In genomic region chr3:65356331-65357286, GRCh38 we compare ENCODE assay signal across 14 cellular contexts.
DNase-seq lines count a peak whose midpoint lies in the region; ATAC-seq and TF ChIP-seq lines count a peak whose summit lies in the region.
"Had no signal": no experiment of that assay in that cellular context is flagged by ENCODE, and none has a peak within 500 bp of the region (broad histone marks: within the 10 kb centered on the region; RNA-seq: fewer than 3 reads in every experiment).

No MANE protein-coding gene starts in this region.

- WGBS in urinary bladder = 45% methylated on average over 74 of the region's 74 CpGs

- TF ChIP-seq CTCF in breast epithelium (IDR thresholded peaks at IDR 0.05) = no peak
- no peak for TF ChIP-seq CTCF in MCF 10A (IDR thresholded peaks at IDR 0.05; ENCODE audit: unreplicated experiment)
- TF ChIP-seq CTCF in fibroblast of pulmonary artery (IDR thresholded peaks at IDR 0.05; ENCODE audit: low read length, missing control alignments) = no peak
- TF ChIP-seq CTCF in mesothelial cell of epicardium (IDR thresholded peaks at IDR 0.05; ENCODE audit: unreplicated experiment) = no peak
- TF ChIP-seq CTCF in GM10248 (IDR thresholded peaks at IDR 0.05; ENCODE audit: control extremely low read depth, extremely low read depth, low read depth, missing control alignments) = no peak

- H3K4me1 Mint-ChIP-seq in MCF 10A (ENCODE audit: insufficient read depth, unreplicated experiment) (no peaks in the 10 kb centered on the region), mesothelial cell of epicardium (no peaks in the 10 kb centered on the region)

- POLR2A ChIA-PET in MCF 10A (lab: Yijun Ruan, JAX) = no interaction called here
- POLR2A ChIA-PET in GM10248 (lab: Yijun Ruan, JAX) = no interaction called here

- DNase-seq in breast epithelium (ENCODE audit: low spot score in 2 of 2) = no peak
- no peak for DNase-seq in MCF 10A (ENCODE audit: unreplicated experiment)
- DNase-seq in fibroblast of pulmonary artery (ENCODE audit: low read depth) = no peak
- DNase-seq in mesothelial cell of epicardium (ENCODE audit: low spot score in 2 of 2, unreplicated experiment in 2 of 2) = no peak
- no peak for DNase-seq in NCI-H1092 (lab: John Stamatoyannopoulos, UW)
- DNase-seq in GM10248 (ENCODE audit: extremely low spot score) = no peak
- DNase-seq: DMS153; NCI-H446 treated with DMSO at 0.1 percent for 48 hours; nucleus accumbens; stimulated activated CD4-positive, alpha-beta T cell treated with anti-CD3 and anti-CD28 coated beads, Interleukin-4, amount 100 ng/mL, for 24 hours had no signal

- no peaks in the 10 kb centered on the region for H3K36me3 ChIP-seq in breast epithelium
- no peaks in the 10 kb centered on the region for H3K36me3 ChIP-seq in urinary bladder (ENCODE audit: insufficient read depth)

- peak overlapping the region in 2 of 3 donors; percentile 41 to 52 for H3K4me3 ChIP-seq in breast epithelium
- H3K4me3 ChIP-seq in fibroblast of pulmonary artery (replicated peaks; ENCODE audit: low read depth, low read length) = peak overlapping the region; percentile 36
- peak overlapping the region; percentile 4 for H3K4me3 ChIP-seq in urinary bladder (ENCODE audit: low read depth, low read length)
- H3K4me3 ChIP-seq: ascending aorta had no signal

- H3K36me3 Mint-ChIP-seq in MCF 10A (ENCODE audit: insufficient read depth, unreplicated experiment) (peaks cover 10% of the 10 kb centered on the region), mesothelial cell of epicardium (peaks cover 47% of the 10 kb centered on the region)

- H3K9me3 Mint-ChIP-seq in MCF 10A (ENCODE audit: unreplicated experiment) = no peaks in the 10 kb centered on the region
- peaks cover 2% of the 10 kb centered on the region for H3K9me3 Mint-ChIP-seq in mesothelial cell of epicardium

- CTCF ChIA-PET in MCF 10A (lab: Yijun Ruan, JAX) (no interaction called here), GM10248 (lab: Yijun Ruan, JAX) (no interaction called here)

- H3K4me3 Mint-ChIP-seq in MCF 10A (ENCODE audit: unreplicated experiment) (no peak overlapping the region), mesothelial cell of epicardium (peak overlapping the region; percentile 50)

- H3K27me3 ChIP-seq in breast epithelium = no peaks in the 10 kb centered on the region
- H3K27me3 ChIP-seq: ascending aorta had no signal

- intact Hi-C loops in breast epithelium (cut with DNase I; ENCODE audit: low total_unique reads) (no loop called here), MCF 10A (cut with micrococcal nuclease) (no loop called here)

- no peaks in the 10 kb centered on the region for H3K27me3 Mint-ChIP-seq in MCF 10A (ENCODE audit: insufficient read depth, unreplicated experiment)
- no peaks in the 10 kb centered on the region for H3K27me3 Mint-ChIP-seq in mesothelial cell of epicardium (ENCODE audit: low read depth)

- no peaks in the 10 kb centered on the region for H3K9me3 ChIP-seq in breast epithelium
- H3K9me3 ChIP-seq: ascending aorta had no signal

- H3K27ac ChIP-seq in breast epithelium = no peak overlapping the region
- no peak overlapping the region for H3K27ac ChIP-seq in urinary bladder (ENCODE audit: low read depth)
- H3K27ac ChIP-seq: ascending aorta, RWPE1 had no signal

- no TSS peak for BruUV-seq in MCF 10A (replicated peaks; lab: Mats Ljungman, UMichigan)

- no peaks in the 10 kb centered on the region for H3K4me1 ChIP-seq in breast epithelium
- H3K4me1 ChIP-seq in urinary bladder (ENCODE audit: insufficient read depth) = no peaks in the 10 kb centered on the region
- H3K4me1 ChIP-seq: ascending aorta had no signal

- no peak for ATAC-seq in HG03439 (IDR thresholded peaks at IDR 0.05; ENCODE audit: unreplicated experiment)

- no peak for TF ChIP-seq POLR2A in breast epithelium (IDR thresholded peaks at IDR 0.05)

- H3K27ac Mint-ChIP-seq in MCF 10A (ENCODE audit: low read depth, unreplicated experiment) (no peak overlapping the region), mesothelial cell of epicardium (no peak overlapping the region)
